Comparison of ENCODE assay signal across 11 cellular contexts in the genomic region with DNA sequence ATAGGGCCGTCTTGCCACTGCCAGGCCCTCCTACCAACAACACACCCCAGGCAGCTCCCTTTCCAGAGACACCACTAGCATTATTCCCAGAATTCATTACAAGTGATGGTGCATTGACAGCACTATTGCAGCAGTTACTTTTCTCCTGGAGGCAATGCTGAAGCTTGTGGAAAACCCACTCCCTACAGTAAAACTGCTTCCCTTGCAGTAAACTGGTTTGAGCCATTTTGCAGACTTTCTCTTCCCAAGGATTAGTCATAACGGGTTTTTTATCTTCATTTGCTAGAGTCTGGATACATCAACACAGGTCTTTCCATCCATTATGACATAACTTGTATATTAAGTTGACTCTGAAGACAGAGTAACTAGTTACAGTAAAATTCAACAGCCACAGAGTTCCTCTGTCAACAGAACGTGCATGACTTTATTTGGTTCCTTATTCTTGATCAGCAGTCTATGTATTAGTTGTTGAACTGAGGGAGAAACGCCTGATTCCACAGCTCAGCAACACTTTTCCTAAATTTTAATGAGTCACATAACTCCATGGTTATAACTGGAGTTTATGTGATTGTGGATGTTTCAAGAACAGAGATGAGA. TPM values are rescaled to one million over a fixed set of nuclear protein-coding genes. Genes with fewer than 3 reads are reported as not detected.
A peak's percentile ranks its signal among the peaks of the same experiment; 100 is the strongest.
DNase-seq lines count a peak whose midpoint lies in the region; ATAC-seq and TF ChIP-seq lines count a peak whose summit lies in the region.
"Had no signal": no experiment of that assay in that cellular context is flagged by ENCODE, and none has a peak within 500 bp of the region (broad histone marks: within the 10 kb centered on the region; RNA-seq: fewer than 3 reads in every experiment).

No MANE protein-coding gene starts in this region.

- no peaks in the 10 kb centered on the region for H3K27me3 Mint-ChIP-seq in activated CD4-positive, alpha-beta T cell treated with anti-CD3 and anti-CD28 coated beads for 36 hours

- in situ Hi-C loops in HAP-1 (cut with MboI; ENCODE audit: low sequenced_read_pairs): no loop called here

- DNase-seq in HAP-1 (ENCODE audit: low spot score in 2 of 2) (peak in 1 of 2 experiments; percentile 38), RWPE1 (ENCODE audit: low spot score) (no peak), fibroblast of villous mesenchyme (ENCODE audit: low read depth) (peak; percentile 32), sigmoid colon (no peak), NCI-H146 treated with DMSO at 0.1 percent for 48 hours (lab: John Stamatoyannopoulos, UW; ENCODE audit: unreplicated experiment) (no peak)
- no peak for DNase-seq in activated CD4-positive, alpha-beta T cell treated with anti-CD3 and anti-CD28 coated beads for 36 hours
- DNase-seq: activated CD8-positive, alpha-beta memory T cell treated with anti-CD3 and anti-CD28 coated beads for 24 hours; effector memory CD4-positive, alpha-beta T cell; NCI-H1930 had no signal

- 38 to 41% methylated on average over 4 of the region's 4 CpGs for WGBS in sigmoid colon, 2 donors

- TF ChIP-seq EP300 in sigmoid colon (IDR thresholded peaks at IDR 0.05): no peak

- H3K4me3 Mint-ChIP-seq in activated CD4-positive, alpha-beta T cell treated with anti-CD3 and anti-CD28 coated beads for 36 hours: no peak overlapping the region

- H3K36me3 ChIP-seq in HAP-1 (replicated peaks) (peaks cover 6% of the 10 kb centered on the region; the same call in 1 of the 2 replicates), sigmoid colon (no peaks in the 10 kb centered on the region)

- H3K9me3 Mint-ChIP-seq in activated CD4-positive, alpha-beta T cell treated with anti-CD3 and anti-CD28 coated beads for 36 hours (ENCODE audit: low read depth): no peaks in the 10 kb centered on the region

- H3K36me3 Mint-ChIP-seq in activated CD4-positive, alpha-beta T cell treated with anti-CD3 and anti-CD28 coated beads for 36 hours (ENCODE audit: low read depth): no peaks in the 10 kb centered on the region

- peaks cover 6% of the 10 kb centered on the region for H3K4me1 Mint-ChIP-seq in activated CD4-positive, alpha-beta T cell treated with anti-CD3 and anti-CD28 coated beads for 36 hours

- H3K27ac ChIP-seq in RWPE1 (peak overlapping the region; percentile 60), sigmoid colon (peak overlapping the region in 3 of 4 donors; percentile 0 to 98 (median 10))

- H3K9me3 ChIP-seq in HAP-1 (no peaks in the 10 kb centered on the region), sigmoid colon (no peaks in the 10 kb centered on the region)

- intact Hi-C loops in sigmoid colon (cut with DNase I): loop anchor here (5.0 to 10.0 kb wide), 2 partner anchors 194 to 378 kb away; no protein-coding TSS in a partner anchor
- intact Hi-C loops in activated CD4-positive, alpha-beta T cell treated with anti-CD3 and anti-CD28 coated beads for 36 hours (cut with DNase I, micrococcal nuclease): loop anchor here in 1 of 2 experiments (5.0 kb wide), 1 partner anchor 1313 kb away; a partner anchor contains a TSS

- no peak overlapping the region for H3K27ac Mint-ChIP-seq in activated CD4-positive, alpha-beta T cell treated with anti-CD3 and anti-CD28 coated beads for 36 hours

- no peak for TF ChIP-seq POLR2A in sigmoid colon (IDR thresholded peaks at IDR 0.05)

- POLR2A ChIA-PET in RWPE1 (lab: Yijun Ruan, JAX; ENCODE audit: low non-redundant PET): no interaction called here
- POLR2A ChIA-PET in activated CD4-positive, alpha-beta T cell treated with anti-CD3 and anti-CD28 coated beads for 36 hours (lab: Charles Lee): no interaction called here

- CTCF ChIA-PET in RWPE1 (lab: Yijun Ruan, JAX): interaction anchor here (1.2 kb wide), 1 partner anchor 177 kb away, joined by 4 read pairs; no protein-coding TSS in a partner anchor
- CTCF ChIA-PET in activated CD4-positive, alpha-beta T cell treated with anti-CD3 and anti-CD28 coated beads for 36 hours (lab: Charles Lee): no interaction called here

- H3K4me3 ChIP-seq in HAP-1: peak overlapping the region; percentile 67
- peak overlapping the region; percentile 95 for H3K4me3 ChIP-seq in fibroblast of villous mesenchyme (ENCODE audit: low read depth, low read length)
- peak overlapping the region in 3 of 4 donors; percentile 62 to 94 (median 92) for H3K4me3 ChIP-seq in sigmoid colon

- no peak for ATAC-seq in activated CD4-positive, alpha-beta T cell treated with anti-CD3 and anti-CD28 coated beads for 36 hours
- ATAC-seq in HG03460 (IDR thresholded peaks at IDR 0.05; ENCODE audit: unreplicated experiment) (no peak), HG03095 (IDR thresholded peaks at IDR 0.05; ENCODE audit: unreplicated experiment) (no peak)

- TF ChIP-seq CTCF in RWPE1 (conservative IDR thresholded peaks at IDR 0.05; ENCODE audit: low read depth) (no peak), fibroblast of villous mesenchyme (IDR thresholded peaks at IDR 0.05; ENCODE audit: insufficient read depth, low read depth, low read length) (no peak), sigmoid colon (IDR thresholded peaks at IDR 0.05) (no peak)

- H3K4me1 ChIP-seq in HAP-1: peaks cover 29% of the 10 kb centered on the region
- H3K4me1 ChIP-seq in sigmoid colon: peaks cover 0 to 48% (median 24%) of the 10 kb centered on the region in 4 donors

- no peaks in the 10 kb centered on the region for H3K27me3 ChIP-seq in HAP-1 (ENCODE audit: low read depth)
- H3K27me3 ChIP-seq in sigmoid colon: no peaks in the 10 kb centered on the region

RNA-seq across cellular contexts. Expression of a gene that starts 2.2 kb away (rescaled TPM):
- total RNA-seq in fibroblast of villous mesenchyme (27.1 and 31.1 TPM in 2 replicates), sigmoid colon (10 to 100 TPM; 12.5 to 24.9 (median 14.9) TPM)
- 1 to 10 TPM; 1.8 to 2.9 (median 1.8) TPM for polyA plus RNA-seq in sigmoid colon
- under 1 TPM; 0.42 to 0.59 TPM for total RNA-seq in activated CD4-positive, alpha-beta T cell treated with anti-CD3 and anti-CD28 coated beads for 36 hours

Comparison
In these comparisons a context has a peak if more than half of its experiments do, and no peak if none do; other contexts are left out.
1. RNA of a gene that starts 2.2 kb away (total RNA-seq): 27.1 to 31.1 TPM in fibroblast of villous mesenchyme and 12.5 to 24.9 TPM in sigmoid colon; 0.42 to 0.59 TPM in activated CD4-positive, alpha-beta T cell treated with anti-CD3 and anti-CD28 coated beads for 36 hours; every median in the first group is over 4 times any median in the second.
2. Peak in every context shown above with its lines, with median percentiles within 50 percentile points of each other: H3K4me3 ChIP-seq.